Comparison of ENCODE assay signal across 1 cellular context in the genomic region with DNA sequence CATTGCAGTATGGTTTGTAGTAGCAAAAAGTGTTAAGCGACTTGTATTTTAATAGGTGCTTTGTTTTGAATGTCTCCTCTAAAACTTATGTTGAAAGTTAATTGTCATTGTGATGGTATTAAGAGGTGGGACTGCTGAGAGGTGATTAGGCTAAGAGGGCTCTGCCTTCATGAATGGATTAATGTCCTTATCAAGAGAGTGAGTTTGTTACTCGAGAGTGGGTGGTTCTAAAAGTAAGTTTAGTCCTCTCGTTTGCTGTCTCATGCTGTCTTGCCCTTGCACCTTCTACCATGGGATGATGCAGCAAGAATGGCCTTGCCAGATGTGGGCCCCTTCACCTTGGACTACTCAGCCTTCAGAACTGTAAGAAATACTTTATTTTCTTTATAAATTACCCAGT.
TF ChIP-seq lines count a peak whose summit lies in the region.

No MANE protein-coding gene starts in this region.

TF ChIP-seq in WTC11, 78 proteins besides CTCF, POLR2A, EP300 and RAD21 (continued from another document):
- TF ChIP-seq, protein P1, sequence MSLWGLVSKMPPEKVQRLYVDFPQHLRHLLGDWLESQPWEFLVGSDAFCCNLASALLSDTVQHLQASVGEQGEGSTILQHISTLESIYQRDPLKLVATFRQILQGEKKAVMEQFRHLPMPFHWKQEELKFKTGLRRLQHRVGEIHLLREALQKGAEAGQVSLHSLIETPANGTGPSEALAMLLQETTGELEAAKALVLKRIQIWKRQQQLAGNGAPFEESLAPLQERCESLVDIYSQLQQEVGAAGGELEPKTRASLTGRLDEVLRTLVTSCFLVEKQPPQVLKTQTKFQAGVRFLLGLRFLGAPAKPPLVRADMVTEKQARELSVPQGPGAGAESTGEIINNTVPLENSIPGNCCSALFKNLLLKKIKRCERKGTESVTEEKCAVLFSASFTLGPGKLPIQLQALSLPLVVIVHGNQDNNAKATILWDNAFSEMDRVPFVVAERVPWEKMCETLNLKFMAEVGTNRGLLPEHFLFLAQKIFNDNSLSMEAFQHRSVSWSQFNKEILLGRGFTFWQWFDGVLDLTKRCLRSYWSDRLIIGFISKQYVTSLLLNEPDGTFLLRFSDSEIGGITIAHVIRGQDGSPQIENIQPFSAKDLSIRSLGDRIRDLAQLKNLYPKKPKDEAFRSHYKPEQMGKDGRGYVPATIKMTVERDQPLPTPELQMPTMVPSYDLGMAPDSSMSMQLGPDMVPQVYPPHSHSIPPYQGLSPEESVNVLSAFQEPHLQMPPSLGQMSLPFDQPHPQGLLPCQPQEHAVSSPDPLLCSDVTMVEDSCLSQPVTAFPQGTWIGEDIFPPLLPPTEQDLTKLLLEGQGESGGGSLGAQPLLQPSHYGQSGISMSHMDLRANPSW (CRISPR knock-in tag; conservative IDR thresholded peaks at IDR 0.05; ENCODE audit: low read depth): no peak
- TF ChIP-seq ELF4 (CRISPR knock-in tag; IDR thresholded peaks at IDR 0.05; ENCODE audit: low read depth) (no peak), ZNF317 (CRISPR knock-in tag; IDR thresholded peaks at IDR 0.05; ENCODE audit: borderline replicate concordance, low read depth) (no peak), TP53 (CRISPR knock-in tag; IDR thresholded peaks at IDR 0.05) (no peak), ZNF121 (CRISPR knock-in tag; IDR thresholded peaks at IDR 0.05) (no peak), NR3C1 (CRISPR knock-in tag; conservative IDR thresholded peaks at IDR 0.05; ENCODE audit: low read depth) (no peak), JAZF1 (CRISPR knock-in tag; IDR thresholded peaks at IDR 0.05) (no peak), CREM (CRISPR knock-in tag; IDR thresholded peaks at IDR 0.05) (no peak), TEAD1 (CRISPR knock-in tag; IDR thresholded peaks at IDR 0.05) (no peak), RELA (CRISPR knock-in tag; IDR thresholded peaks at IDR 0.05; ENCODE audit: borderline replicate concordance) (no peak), SMAD4 (CRISPR knock-in tag; IDR thresholded peaks at IDR 0.05) (no peak), GABPB1 (CRISPR knock-in tag; IDR thresholded peaks at IDR 0.05) (no peak)
- TF ChIP-seq, protein P2, sequence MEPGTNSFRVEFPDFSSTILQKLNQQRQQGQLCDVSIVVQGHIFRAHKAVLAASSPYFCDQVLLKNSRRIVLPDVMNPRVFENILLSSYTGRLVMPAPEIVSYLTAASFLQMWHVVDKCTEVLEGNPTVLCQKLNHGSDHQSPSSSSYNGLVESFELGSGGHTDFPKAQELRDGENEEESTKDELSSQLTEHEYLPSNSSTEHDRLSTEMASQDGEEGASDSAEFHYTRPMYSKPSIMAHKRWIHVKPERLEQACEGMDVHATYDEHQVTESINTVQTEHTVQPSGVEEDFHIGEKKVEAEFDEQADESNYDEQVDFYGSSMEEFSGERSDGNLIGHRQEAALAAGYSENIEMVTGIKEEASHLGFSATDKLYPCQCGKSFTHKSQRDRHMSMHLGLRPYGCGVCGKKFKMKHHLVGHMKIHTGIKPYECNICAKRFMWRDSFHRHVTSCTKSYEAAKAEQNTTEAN (CRISPR knock-in tag; IDR thresholded peaks at IDR 0.05): no peak
- TF ChIP-seq, protein P3, sequence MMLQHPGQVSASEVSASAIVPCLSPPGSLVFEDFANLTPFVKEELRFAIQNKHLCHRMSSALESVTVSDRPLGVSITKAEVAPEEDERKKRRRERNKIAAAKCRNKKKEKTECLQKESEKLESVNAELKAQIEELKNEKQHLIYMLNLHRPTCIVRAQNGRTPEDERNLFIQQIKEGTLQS (CRISPR knock-in tag; conservative IDR thresholded peaks at IDR 0.05): no peak
- TF ChIP-seq, protein P4, sequence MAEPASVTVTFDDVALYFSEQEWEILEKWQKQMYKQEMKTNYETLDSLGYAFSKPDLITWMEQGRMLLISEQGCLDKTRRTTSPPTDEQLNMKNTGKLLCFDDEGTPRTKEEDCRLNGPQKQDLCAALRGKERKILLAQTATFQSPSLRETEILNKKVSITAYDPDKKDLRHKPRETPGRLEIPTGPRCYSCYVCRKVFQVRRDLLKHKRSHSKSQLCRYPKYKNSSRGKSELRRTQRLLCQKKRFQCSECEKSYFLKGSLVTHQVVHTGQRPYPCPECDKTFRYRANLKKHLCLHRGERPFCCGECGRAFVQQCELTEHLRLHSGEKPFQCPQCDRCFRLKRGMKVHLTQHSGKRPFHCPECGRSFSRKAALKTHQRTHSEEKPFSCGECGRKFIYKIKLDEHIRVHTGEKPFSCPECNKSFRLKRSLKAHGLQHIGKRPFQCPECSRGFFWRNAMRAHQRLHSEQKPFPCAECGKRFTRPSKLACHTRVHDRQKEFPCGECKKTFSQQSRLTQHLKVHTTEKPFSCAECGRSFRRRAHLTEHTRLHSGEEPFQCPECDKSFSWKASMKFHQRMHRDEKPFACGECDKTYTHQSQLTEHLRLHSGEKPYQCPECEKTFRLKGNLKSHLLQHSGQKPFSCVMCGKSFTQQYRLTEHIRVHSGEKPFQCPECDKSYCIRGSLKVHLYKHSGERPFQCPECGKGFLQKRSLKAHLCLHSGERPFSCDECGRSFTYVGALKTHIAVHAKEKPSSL (CRISPR knock-in tag; conservative IDR thresholded peaks at IDR 0.05): no peak
- TF ChIP-seq, protein P5, sequence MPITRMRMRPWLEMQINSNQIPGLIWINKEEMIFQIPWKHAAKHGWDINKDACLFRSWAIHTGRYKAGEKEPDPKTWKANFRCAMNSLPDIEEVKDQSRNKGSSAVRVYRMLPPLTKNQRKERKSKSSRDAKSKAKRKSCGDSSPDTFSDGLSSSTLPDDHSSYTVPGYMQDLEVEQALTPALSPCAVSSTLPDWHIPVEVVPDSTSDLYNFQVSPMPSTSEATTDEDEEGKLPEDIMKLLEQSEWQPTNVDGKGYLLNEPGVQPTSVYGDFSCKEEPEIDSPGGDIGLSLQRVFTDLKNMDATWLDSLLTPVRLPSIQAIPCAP (CRISPR knock-in tag; IDR thresholded peaks at IDR 0.05): no peak
